8 cellular contexts compared by ENCODE assay signal in genomic region chr5:32489791-32490581, GRCh38. TPM values are rescaled to one million over a fixed set of nuclear protein-coding genes. Genes with fewer than 3 reads are reported as not detected.
DNase-seq lines count a peak whose midpoint lies in the region; ATAC-seq, FAIRE-seq and TF ChIP-seq lines count a peak whose summit lies in the region.

No MANE protein-coding gene starts in this region.

- peak; percentile 87 for TF ChIP-seq CTCF in 22Rv1 (IDR thresholded peaks at IDR 0.05)
- TF ChIP-seq CTCF in heart right ventricle (IDR thresholded peaks at IDR 0.05), result peak; percentile 57 to 87 (median 78)

- peak overlapping the region; percentile 0 for H3K9ac ChIP-seq in adipocyte (ENCODE audit: low read length)

- peak; percentile 62 to 87 (median 83) for ATAC-seq in heart right ventricle
- no peak for ATAC-seq in GM19395 (IDR thresholded peaks at IDR 0.05; ENCODE audit: unreplicated experiment)

- intact Hi-C loops in heart right ventricle (cut with DNase I), result loop anchor here (1.0 to 10.0 kb wide), 10 partner anchors 95 to 123 kb away; partner anchors contain the start of gene SUB1 (in 5 of the 10)

- H3K9me3 ChIP-seq in adipocyte (ENCODE audit: control insufficient read depth, low read length), result no peaks in the 10 kb centered on the region
- H3K9me3 ChIP-seq in heart right ventricle, result no peaks in the 10 kb centered on the region

- H3K36me3 ChIP-seq in adipocyte (ENCODE audit: control insufficient read depth, insufficient read depth, low read length, severe bottlenecking) (no peaks in the 10 kb centered on the region), heart right ventricle (no peaks in the 10 kb centered on the region)

- peak; percentile 83 for FAIRE-seq in GM19239 (lab: Jason Lieb, UNC)

- H3K4me1 ChIP-seq in adipocyte (ENCODE audit: control insufficient read depth, insufficient read depth, low read length) (peaks cover 13% of the 10 kb centered on the region), heart right ventricle (peaks cover 0 to 9% (median 0%) of the 10 kb centered on the region in 9 donors)

- H3K27ac ChIP-seq in 22Rv1 (no peak overlapping the region), heart right ventricle (no peak overlapping the region)

- no peaks in the 10 kb centered on the region for H3K27me3 ChIP-seq in adipocyte (replicated peaks; ENCODE audit: control insufficient read depth, insufficient read depth, low read length)
- H3K27me3 ChIP-seq in heart right ventricle, result no peaks in the 10 kb centered on the region

- WGBS in heart right ventricle, 2 donors, result 16 to 27% methylated on average over 10 of the region's 10 CpGs

- H3K4me3 ChIP-seq in adipocyte (ENCODE audit: low read length), result peak overlapping the region; percentile 4
- H3K4me3 ChIP-seq in heart right ventricle, result no peak overlapping the region

- peak; percentile 48 for DNase-seq in GM19239 (ENCODE audit: insufficient read length, low spot score)
- DNase-seq in NCI-H1417 treated with DMSO at 0.1 percent for 48 hours (lab: John Stamatoyannopoulos, UW), result peak; percentile 80
- DNase-seq in T follicular helper cell (ENCODE audit: low read depth), result peak; percentile 63
- peak; percentile 98 for DNase-seq in adipocyte (ENCODE audit: low read depth)
- peak; percentile 77 to 85 for DNase-seq in heart right ventricle
- DNase-seq in renal cortical epithelial cell (ENCODE audit: low read depth), result peak; percentile 40

RNA-seq across cellular contexts. Expression of gene ZFR, which starts 45.4 kb away (rescaled TPM):
- 10 to 100 TPM; 56.2 to 78.6 (median 60.6) TPM for total RNA-seq in heart right ventricle
- 10 to 100 TPM; 26.8 to 31.3 TPM for polyA plus RNA-seq in heart right ventricle
- total RNA-seq in renal cortical epithelial cell, result 69.3 and 125 TPM in 2 replicates

Comparison
In these comparisons a context has a peak if more than half of its experiments do, and no peak if none do; other contexts are left out.
1. DNase-seq: peak in every context shown above with its lines; median percentile 98 in adipocyte; 81 in heart right ventricle; 80 in NCI-H1417 treated with DMSO at 0.1 percent for 48 hours; 63 in T follicular helper cell; 48 in GM19239; 40 in renal cortical epithelial cell.